8 cellular contexts compared by ENCODE assay signal in the genomic region with DNA sequence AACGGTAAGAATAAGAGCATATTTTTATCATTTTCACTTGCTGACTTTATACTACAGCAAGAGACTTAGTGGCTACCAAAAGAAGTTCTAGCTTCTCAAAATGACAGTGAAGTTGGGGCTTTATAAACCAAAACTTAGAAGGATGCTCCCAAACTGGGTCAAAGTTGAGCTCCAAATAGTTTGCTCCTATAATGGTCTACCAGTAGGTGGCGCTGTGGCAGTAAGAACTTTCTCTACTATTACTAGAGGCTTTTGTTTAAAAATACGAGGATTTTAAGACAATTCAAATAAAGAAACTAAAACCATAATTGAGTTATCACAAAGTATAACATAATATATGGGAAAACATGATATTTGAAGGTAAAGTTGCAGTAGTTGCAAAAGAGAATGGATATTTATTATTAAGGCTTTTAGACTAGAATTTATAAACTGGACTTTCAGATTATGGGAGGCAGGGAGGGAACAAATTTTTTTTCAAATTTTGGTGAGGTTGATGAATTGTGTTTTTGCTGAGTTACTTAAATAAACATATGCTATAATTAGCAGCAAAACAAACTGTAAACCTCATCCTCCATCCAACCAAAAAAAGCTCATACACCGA.
DNase-seq lines count a peak whose midpoint lies in the region; ATAC-seq, FAIRE-seq and TF ChIP-seq lines count a peak whose summit lies in the region.

No MANE protein-coding gene starts in this region.

- H3K4me3 ChIP-seq in pancreas (no peak overlapping the region), uterus (no peak overlapping the region)

- H3K36me3 ChIP-seq in pancreas = no peaks in the 10 kb centered on the region
- no peaks in the 10 kb centered on the region for H3K36me3 ChIP-seq in uterus

- peak overlapping the region in 1 of 7 donors; percentile 14 for H3K27ac Mint-ChIP-seq in CD14-positive monocyte

- H3K27me3 ChIP-seq in foreskin keratinocyte (no peaks in the 10 kb centered on the region), pancreas (no peaks in the 10 kb centered on the region), uterus (no peaks in the 10 kb centered on the region)

- FAIRE-seq in pancreas (lab: Jason Lieb, UNC) = peak; percentile 92

- H3K9me3 Mint-ChIP-seq in CD14-positive monocyte = no peaks in the 10 kb centered on the region

- peaks cover 0 to 1% (median 0%) of the 10 kb centered on the region in 3 donors for H3K27me3 Mint-ChIP-seq in CD14-positive monocyte (ENCODE audit: low read depth in 3 of 3)

- TF ChIP-seq CTCF in CD14-positive monocyte (IDR thresholded peaks at IDR 0.05) (peak; percentile 94), foreskin keratinocyte (conservative IDR thresholded peaks at IDR 0.05) (peak; percentile 91), pancreas (IDR thresholded peaks at IDR 0.05) (peak; percentile 73 to 91 (median 82)), uterus (IDR thresholded peaks at IDR 0.05) (peak; percentile 75 to 89 (median 84))

- H3K4me1 ChIP-seq in foreskin keratinocyte = peaks cover 5% of the 10 kb centered on the region
- no peaks in the 10 kb centered on the region for H3K4me1 ChIP-seq in pancreas
- H3K4me1 ChIP-seq in uterus = no peaks in the 10 kb centered on the region

- peaks cover 15 to 18% of the 10 kb centered on the region in 2 donors for H3K36me3 Mint-ChIP-seq in CD14-positive monocyte

- H3K27ac ChIP-seq in foreskin keratinocyte = no peak overlapping the region
- H3K27ac ChIP-seq in pancreas = no peak overlapping the region
- H3K27ac ChIP-seq in uterus = peak overlapping the region; percentile 47 to 61

- H3K4me1 Mint-ChIP-seq in CD14-positive monocyte = peaks cover 19% of the 10 kb centered on the region

- no peak for ATAC-seq in foreskin keratinocyte
- peak; percentile 67 to 87 (median 84) for ATAC-seq in pancreas
- ATAC-seq in HG02798 (IDR thresholded peaks at IDR 0.05; ENCODE audit: poor library complexity, unreplicated experiment) = no peak

- no peak for TF ChIP-seq POLR2A in uterus (IDR thresholded peaks at IDR 0.05)

- 47 to 49% methylated on average over 4 of the region's 4 CpGs for WGBS in pancreas, 2 donors

- intact Hi-C loops in CD14-positive monocyte (cut with micrococcal nuclease) (no loop called here), pancreas (cut with DNase I) (loop anchor here in 1 of 3 donors (5.0 kb wide), 1 partner anchor 71 kb away; no protein-coding TSS in a partner anchor), uterus (cut with DNase I; ENCODE audit: low total_unique reads) (loop anchor here (10.0 kb wide), 1 partner anchor 68 kb away; no protein-coding TSS in a partner anchor)

- H3K9me3 ChIP-seq in pancreas (no peaks in the 10 kb centered on the region), uterus (no peaks in the 10 kb centered on the region)

- no peak for DNase-seq in CD14-positive monocyte (ENCODE audit: low spot score)
- DNase-seq in HPDE6-E6E7 (ENCODE audit: extremely low spot score) = peak; percentile 31
- DNase-seq in RPMI8226 = peak; percentile 62
- DNase-seq in activated T-helper 9 cell treated with anti-CD3 and anti-CD28 coated beads, Interleukin-2, amount 50 U/mL, for 16 hours (ENCODE audit: low read depth) = peak; percentile 35
- DNase-seq in foreskin keratinocyte = peak in 1 of 2 donors; percentile 18
- peak in 5 of 6 donors; percentile 31 to 81 (median 58) for DNase-seq in pancreas
- DNase-seq in uterus = peak; percentile 63 to 82

- H3K4me3 Mint-ChIP-seq in CD14-positive monocyte = no peak overlapping the region

Comparison
In these comparisons a context has a peak if more than half of its experiments do, and no peak if none do; other contexts are left out.
1. ATAC-seq: peak in pancreas (4 of 4); none in foreskin keratinocyte (single experiment) and HG02798 (single experiment).
2. H3K27ac ChIP-seq: peak in uterus (2 of 2); none in foreskin keratinocyte (single experiment) and pancreas (0 of 4).
3. Peak in every context shown above with its lines, with median percentiles within 50 percentile points of each other: CTCF ChIP-seq.